In genomic region chr20:36957875-36958667, GRCh38 we compare ENCODE assay signal across 16 cellular contexts. TPM values are rescaled to one million over a fixed set of nuclear protein-coding genes. Genes with fewer than 3 reads are reported as not detected.
DNase-seq lines count a peak whose midpoint lies in the region; ATAC-seq, FAIRE-seq and TF ChIP-seq lines count a peak whose summit lies in the region.
"Had no signal": no experiment of that assay in that cellular context is flagged by ENCODE, and none has a peak within 500 bp of the region (broad histone marks: within the 10 kb centered on the region; RNA-seq: fewer than 3 reads in every experiment).

No MANE protein-coding gene starts in this region.

- H3K27me3 ChIP-seq in K562 (ENCODE audit: control insufficient read depth in 2 of 2, insufficient read depth in 2 of 2, low read length in 2 of 2) (no peaks in the 10 kb centered on the region), esophagus squamous epithelium (no peaks in the 10 kb centered on the region)
- H3K27me3 ChIP-seq: cardiac muscle cell, neural progenitor cell had no signal

- peaks cover 8 to 11% of the 10 kb centered on the region in 2 experiments; a peak in 4 of 5 replicates for H3K4me1 ChIP-seq in K562 (replicated peaks in 1 of 2; ENCODE audit: control insufficient read depth in 2 of 2, insufficient read depth in 2 of 2, low read length in 2 of 2)
- H3K4me1 ChIP-seq in esophagus squamous epithelium = peaks cover 0 to 20% (median 0%) of the 10 kb centered on the region in 3 donors
- H3K4me1 ChIP-seq: neural progenitor cell had no signal

- no peak for TF ChIP-seq EP300 in K562 (IDR thresholded peaks at IDR 0.05; ENCODE audit: low read length)

- TF ChIP-seq RAD21 in K562 (CRISPR knock-in tag; conservative IDR thresholded peaks at IDR 0.05 in 1 of 2, IDR thresholded peaks at IDR 0.05 in 1 of 2) = no peak

- no peak overlapping the region for H3K4me3 Mint-ChIP-seq in naive thymus-derived CD8-positive, alpha-beta T cell
- H3K4me3 Mint-ChIP-seq in HFFc6 = no peak overlapping the region
- H3K4me3 Mint-ChIP-seq: activated naive CD4-positive, alpha-beta T cell treated with anti-CD3 and anti-CD28 coated beads, Interleukin-2, amount 10 ng/mL, durations not matched to agents 7 days and 5 days; CD4-positive, alpha-beta T cell; H9; neural progenitor cell; T-helper 1 cell treated with Interleukin-12 subunit alpha and Interleukin-12 subunit beta and Interleukin-4 antibody, amounts not matched to agents 30 μg/mL and 1 μg/mL, for 36 hours had no signal

- H3K36me3 ChIP-seq in K562 (ENCODE audit: control insufficient read depth, insufficient read depth, low read length) (no peaks in the 10 kb centered on the region), esophagus squamous epithelium (no peaks in the 10 kb centered on the region)
- H3K36me3 ChIP-seq: cardiac muscle cell, neural progenitor cell had no signal

- intact Hi-C loops in K562 (cut with micrococcal nuclease) (no loop called here), esophagus squamous epithelium (cut with DNase I) (no loop called here)

- H3K27me3 Mint-ChIP-seq in naive thymus-derived CD8-positive, alpha-beta T cell = no peaks in the 10 kb centered on the region
- no peaks in the 10 kb centered on the region; the same call in 1 of the 2 replicates for H3K27me3 Mint-ChIP-seq in HFFc6 (ENCODE audit: insufficient read depth)
- H3K27me3 Mint-ChIP-seq: activated naive CD4-positive, alpha-beta T cell treated with anti-CD3 and anti-CD28 coated beads, Interleukin-2, amount 10 ng/mL, durations not matched to agents 7 days and 5 days; CD4-positive, alpha-beta T cell had no signal

- no peak for TF ChIP-seq POLR2A in K562 (conservative IDR thresholded peaks at IDR 0.05)
- no peak for TF ChIP-seq POLR2A in esophagus squamous epithelium (IDR thresholded peaks at IDR 0.05)
- no peak for TF ChIP-seq POLR2A in H54 (IDR thresholded peaks at IDR 0.05; ENCODE audit: low read depth, low read length)

- no peaks in the 10 kb centered on the region for H3K79me2 ChIP-seq in K562 (ENCODE audit: control insufficient read depth, insufficient read depth, low read length)

- H3K4me3 ChIP-seq in K562 (no peak overlapping the region), esophagus squamous epithelium (no peak overlapping the region)
- H3K4me3 ChIP-seq: cardiac muscle cell, neural progenitor cell had no signal

- CTCF ChIA-PET in K562 (lab: Yijun Ruan, JAX; ENCODE audit: low intra/inter-chr PET ratio) = no interaction called here

- peak overlapping the region in 7 of 10 donors; percentile 2 to 76 (median 44) for H3K27ac Mint-ChIP-seq in naive thymus-derived CD8-positive, alpha-beta T cell
- no peak overlapping the region for H3K27ac Mint-ChIP-seq in HFFc6
- H3K27ac Mint-ChIP-seq: CD4-positive, alpha-beta T cell; H9; neural progenitor cell; T-helper 1 cell treated with Interleukin-12 subunit alpha and Interleukin-12 subunit beta and Interleukin-4 antibody, amounts not matched to agents 30 μg/mL and 1 μg/mL, for 36 hours had no signal

- peaks cover 0 to 15% (median 6%) of the 10 kb centered on the region in 9 donors for H3K9me3 Mint-ChIP-seq in naive thymus-derived CD8-positive, alpha-beta T cell
- peaks cover 16% of the 10 kb centered on the region for H3K9me3 Mint-ChIP-seq in HFFc6
- H3K9me3 Mint-ChIP-seq: CD4-positive, alpha-beta T cell had no signal

- no peak for TF ChIP-seq CTCF in K562 (IDR thresholded peaks at IDR 0.05 in 2 of 3, conservative IDR thresholded peaks at IDR 0.05 in 1 of 3; ENCODE audit: insufficient read depth in 2 of 3, low read depth in 1 of 3, low read length in 3 of 3)
- TF ChIP-seq CTCF in esophagus squamous epithelium (IDR thresholded peaks at IDR 0.05) = no peak
- no peak for TF ChIP-seq CTCF in HFFc6 (IDR thresholded peaks at IDR 0.05)

- no peak overlapping the region for H3K27ac ChIP-seq in K562 (ENCODE audit: extremely low read depth, low read depth, low read length)
- no peak overlapping the region for H3K27ac ChIP-seq in esophagus squamous epithelium
- H3K27ac ChIP-seq: cardiac muscle cell, neural progenitor cell had no signal

- 56% methylated on average over 9 of the region's 10 CpGs for WGBS in K562 (ENCODE audit: insufficient coverage, low coverage, missing lambda C conversion rate)
- WGBS in esophagus squamous epithelium, 2 donors = 77 to 78% methylated on average over 10 of the region's 10 CpGs

- DNase-seq in GF-D8 (lab: John Stamatoyannopoulos, UW) (peak; percentile 98), NOMO-1 (lab: John Stamatoyannopoulos, UW; ENCODE audit: unreplicated experiment in 2 of 2) (peak; percentile 90 to 99), K562 (ENCODE audit: extremely low read depth in 1 of 4, low spot score in 3 of 4) (no peak), esophagus squamous epithelium (lab: John Stamatoyannopoulos, UW) (no peak), H54 (ENCODE audit: insufficient read length, low spot score) (no peak), HFFc6 (no peak)
- no peak for DNase-seq in naive thymus-derived CD8-positive, alpha-beta T cell
- DNase-seq: activated naive CD4-positive, alpha-beta T cell treated with anti-CD3 and anti-CD28 coated beads, Interleukin-2, amount 10 ng/mL, durations not matched to agents 7 days and 5 days; CD4-positive, alpha-beta T cell; H9; PC-3 had no signal

- no peaks in the 10 kb centered on the region for H3K9me1 ChIP-seq in K562 (ENCODE audit: control insufficient read depth, insufficient read depth, low read length)

- ATAC-seq in K562 (peak; percentile 25; the same call in 1 of the 3 replicates), HG02571 (IDR thresholded peaks at IDR 0.05; ENCODE audit: unreplicated experiment) (no peak)
- no peak for ATAC-seq in naive thymus-derived CD8-positive, alpha-beta T cell
- ATAC-seq: left lobe of liver, PC-3 had no signal

- no peak overlapping the region for H3K9ac ChIP-seq in K562 (ENCODE audit: insufficient read depth in 1 of 2, low read depth in 2 of 2, low read length in 2 of 2)
- H3K9ac ChIP-seq: neural progenitor cell had no signal

- peaks cover 0 to 8% (median 6%) of the 10 kb centered on the region in 3 donors for H3K36me3 Mint-ChIP-seq in naive thymus-derived CD8-positive, alpha-beta T cell
- H3K36me3 Mint-ChIP-seq in HFFc6 (ENCODE audit: low read depth) = peaks cover 7% of the 10 kb centered on the region

- POLR2A ChIA-PET in K562 (lab: Yijun Ruan, JAX) = interaction anchor here (0.5 kb wide), 1 partner anchor 66 kb away, joined by 3 read pairs; no protein-coding TSS in a partner anchor
- POLR2A ChIA-PET in naive thymus-derived CD8-positive, alpha-beta T cell (lab: Charles Lee) = interaction anchor here (1.0 to 2.8 kb wide), 4 partner anchors 10 to 17 kb away, joined by 3 to 12 read pairs (median 6); no protein-coding TSS in a partner anchor

- in situ Hi-C loops in K562 (cut with MboI) = no loop called here

- H3K4me1 Mint-ChIP-seq in naive thymus-derived CD8-positive, alpha-beta T cell = peaks cover 17 to 54% (median 34%) of the 10 kb centered on the region in 4 donors
- H3K4me1 Mint-ChIP-seq in HFFc6 (ENCODE audit: low read depth) = no peaks in the 10 kb centered on the region
- H3K4me1 Mint-ChIP-seq: neural progenitor cell had no signal

- peak overlapping the region; percentile 44; the same call in 1 of the 2 replicates for H2AFZ ChIP-seq in K562 (ENCODE audit: low read depth, low read length)
- H2AFZ ChIP-seq: neural progenitor cell had no signal

- H4K20me1 ChIP-seq in K562 (replicated peaks; ENCODE audit: control insufficient read depth, insufficient read depth, low read length) = no peaks in the 10 kb centered on the region

- H3K9me3 ChIP-seq in K562 (replicated peaks; ENCODE audit: control insufficient read depth, insufficient read depth, low read depth, low read length) = peaks cover 3% of the 10 kb centered on the region; the same call in 1 of the 2 replicates
- H3K9me3 ChIP-seq in esophagus squamous epithelium = peaks cover 0 to 11% (median 0%) of the 10 kb centered on the region in 3 donors

- FAIRE-seq in K562 (lab: Jason Lieb, UNC) (no peak), H54 (lab: Jason Lieb, UNC) (no peak)

- BruUV-seq in K562 (replicated peaks; lab: Mats Ljungman, UMichigan) = no TSS peak

- no peak overlapping the region for H3K4me2 ChIP-seq in K562 (ENCODE audit: insufficient read depth, low read length)
- H3K4me2 ChIP-seq: neural progenitor cell had no signal

TF ChIP-seq in K562, 482 proteins besides CTCF, POLR2A, EP300 and RAD21:
- TF ChIP-seq BHLHE40 (IDR thresholded peaks at IDR 0.05; ENCODE audit: low read length) = no peak
- TF ChIP-seq EHMT2 (IDR thresholded peaks at IDR 0.05) = peak; percentile 82
- peak; percentile 96 for TF ChIP-seq SPI1 (IDR thresholded peaks at IDR 0.05; ENCODE audit: borderline replicate concordance, low read depth, low read length)
- no peak for TF ChIP-seq POU5F1 (IDR thresholded peaks at IDR 0.05; ENCODE audit: borderline replicate concordance, low read depth, low read length, partially characterized antibody)
- peak; percentile 41; the same call in 1 of the 2 replicates for TF ChIP-seq CEBPB (tag; IDR thresholded peaks at IDR 0.05)

RNA-seq across cellular contexts. Expression of gene SAMHD1, which starts 6.6 kb away (rescaled TPM):
- 30.3 and 41.4 TPM in 2 replicates for total RNA-seq in K562 (2011; cell fraction: chromatin; rRNA removed; ENCODE audit: low replicate concordance)
- total RNA-seq in K562 (2011; cell fraction: nucleolus; rRNA removed) = 13.7 and 15.3 TPM in 2 replicates
- total RNA-seq in K562 (2011; cell fraction: nucleoplasm; rRNA removed) = 20.1 and 33.5 TPM in 2 replicates
- total RNA-seq in K562 (2014; rRNA removed) (12.6 and 13.9 TPM in 2 replicates), K562 (2014; rRNA removed; fragmentation: Illumina TruSeq; extraction: Trizol) (19.4 and 20.4 TPM in 2 replicates), K562 (2015; rRNA removed; fragmentation: Illumina TruSeq; extraction: Trizol) (14.8 and 17.4 TPM in 2 replicates), K562 (2021) (14.7 and 18.2 TPM in 2 replicates), esophagus squamous epithelium (100 to 1,000 TPM in 2 of 4 donors, 10 to 100 TPM in 2; 17.0 to 212 (median 66.0) TPM)
- polyA plus RNA-seq in K562 (2011; rRNA removed) (9.8 and 17.6 TPM in 2 replicates), K562 (2014; fragmentation: Illumina TruSeq; extraction: Trizol) (16.1 and 18.9 TPM in 2 replicates), K562 (2014; fragmentation: Nextera tagmentation; extraction: Ambion mirVana) (10 to 100 TPM in 1 of 2 experiments, 1 to 10 TPM in 1; 6.8 to 14.8 TPM), K562 (2014; rRNA removed) (9.2 and 10.0 TPM in 2 replicates)
- polyA plus RNA-seq in K562 (2011; cell fraction: cytosol; rRNA removed) = 5.4 and 6.3 TPM in 2 replicates
- polyA plus RNA-seq in K562 (2011; cell fraction: nucleus; rRNA removed) = 3.5 and 8.0 TPM in 2 replicates
- 12.3 and 12.9 TPM in 2 replicates for polyA plus RNA-seq in K562 (2012)
- 14.1 and 22.8 TPM in 2 replicates for polyA minus RNA-seq in K562 (2011; rRNA and poly(A)+ RNA removed)
- polyA minus RNA-seq in K562 (2011; cell fraction: cytosol; rRNA and poly(A)+ RNA removed) = 8.0 and 10.1 TPM in 2 replicates
- 5.3 and 9.6 TPM in 2 replicates for polyA minus RNA-seq in K562 (2011; cell fraction: nucleus; rRNA and poly(A)+ RNA removed)
- 100 to 1,000 TPM; 204 to 220 TPM for total RNA-seq in naive thymus-derived CD8-positive, alpha-beta T cell
- polyA plus RNA-seq in naive thymus-derived CD8-positive, alpha-beta T cell = 100 to 1,000 TPM; 212 to 247 (median 219) TPM
- total RNA-seq in HFFc6 (2021; fragmentation: NEBNext Ultra II Directional; extraction: Animal tissue kit (Norgen Biotek cat#: 25700)) = 10 to 100 TPM; 19.4 to 31.3 (median 23.8) TPM

Comparison
In these comparisons a context has a peak if more than half of its experiments do, and no peak if none do; other contexts are left out.
1. DNase-seq: peak in GF-D8 (single experiment) and NOMO-1 (2 of 2); none in K562 (0 of 4), naive thymus-derived CD8-positive, alpha-beta T cell (0 of 10), esophagus squamous epithelium (single experiment), H54 (single experiment) and HFFc6 (single experiment).